Comparison of ENCODE assay signal across 1 cellular context in the genomic region with DNA sequence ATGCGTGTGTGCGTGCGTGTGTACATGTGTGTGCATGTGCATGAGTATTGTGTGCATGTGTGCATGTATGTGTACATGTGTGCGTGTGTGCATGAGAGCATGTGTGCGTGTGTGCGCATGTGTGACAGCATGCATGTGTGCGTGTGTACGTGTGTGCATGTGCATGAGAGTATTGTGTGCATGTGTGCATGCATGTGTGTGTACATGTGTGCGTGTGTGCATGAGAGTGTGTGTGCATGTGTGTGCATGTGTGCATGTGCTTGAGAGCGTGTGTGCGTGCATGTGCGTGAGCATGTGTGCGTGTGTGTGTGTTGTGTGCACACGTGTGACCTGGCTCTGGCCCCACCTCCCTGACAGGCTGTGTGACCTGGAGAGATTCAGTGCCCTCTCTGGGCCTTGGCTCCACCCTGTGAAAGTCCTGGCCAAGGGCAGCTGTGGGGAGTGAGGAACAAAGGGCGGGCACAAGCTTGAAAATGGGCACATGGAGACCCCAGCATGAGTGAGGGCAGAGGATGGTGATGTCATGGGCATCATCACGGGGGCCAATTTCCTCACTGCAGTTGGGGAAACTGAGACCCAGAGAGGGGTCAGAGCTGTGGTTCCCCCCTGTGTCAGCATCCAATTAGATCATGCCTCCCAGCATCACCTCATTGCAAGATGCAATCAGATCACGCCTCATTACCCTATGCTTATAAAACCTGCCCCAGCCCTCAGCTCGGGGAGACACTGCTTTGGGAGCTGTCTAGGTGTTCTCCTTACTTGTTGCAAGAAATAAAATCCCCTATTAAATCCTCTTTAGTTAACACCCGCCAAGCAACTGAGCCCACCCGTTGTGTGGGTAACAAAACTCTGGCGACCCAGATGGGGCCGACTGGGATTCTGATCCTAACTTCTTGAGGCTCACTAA.
A peak's percentile ranks its signal among the peaks of the same experiment; 100 is the strongest.
TF ChIP-seq lines count a peak whose summit lies in the region.

No MANE protein-coding gene starts in this region.

TF ChIP-seq in endothelial cell of umbilical vein, 7 proteins besides CTCF, POLR2A, EP300 and RAD21:
- no peak for TF ChIP-seq POLR2AphosphoS5 (IDR thresholded peaks at IDR 0.05; ENCODE audit: insufficient read depth, low read depth, low read length)
- TF ChIP-seq JUN (IDR thresholded peaks at IDR 0.05; ENCODE audit: borderline replicate concordance, insufficient read depth, insufficient read length, low read depth): no peak
- TF ChIP-seq GATA2 (IDR thresholded peaks at IDR 0.05; ENCODE audit: insufficient read depth, insufficient read length, low read depth, low read length): no peak
- peak; percentile 3 for TF ChIP-seq MAX (IDR thresholded peaks at IDR 0.05; ENCODE audit: insufficient read depth, insufficient read length)
